In the genomic region with DNA sequence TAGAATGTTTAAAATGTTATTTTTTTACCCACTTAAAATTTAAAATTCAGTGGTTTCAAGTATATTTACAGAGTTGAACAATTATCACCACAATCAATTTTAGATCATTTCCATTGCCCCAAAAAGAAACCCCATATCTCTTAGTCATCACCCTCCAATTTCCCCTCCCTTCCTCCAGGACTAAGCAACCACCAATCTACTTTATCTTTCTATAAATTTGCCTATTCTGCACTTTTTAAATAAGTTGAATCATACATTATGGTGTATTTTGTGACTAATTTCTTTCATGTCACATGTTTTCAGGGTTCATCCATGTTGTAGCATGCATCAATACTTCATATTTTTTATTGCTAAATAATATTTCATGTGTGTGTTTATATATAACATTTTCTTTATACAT, we compare ENCODE assay signal across 20 cellular contexts.
DNase-seq lines count a peak whose midpoint lies in the region; ATAC-seq, FAIRE-seq and TF ChIP-seq lines count a peak whose summit lies in the region.
"Had no signal": no experiment of that assay in that cellular context is flagged by ENCODE, and none has a peak within 500 bp of the region (broad histone marks: within the 10 kb centered on the region; RNA-seq: fewer than 3 reads in every experiment).

No MANE protein-coding gene starts in this region.

- no peak overlapping the region for H3K4ac ChIP-seq in IMR-90 (ENCODE audit: low read depth, low read length)

- ATAC-seq in activated T-cell treated with anti-CD3 and anti-CD28 coated beads, Interleukin-2, amount 50 U/mL, for 72 hours (replicated peaks in 1 of 2): peak; percentile 29 to 32
- ATAC-seq in IMR-90 (ENCODE audit: low read depth): no peak
- ATAC-seq in stimulated activated naive CD8-positive, alpha-beta T cell treated with anti-CD3 and anti-CD28 coated beads, Interleukin-15, amount 100 ng/mL, for 72 hours: peak; percentile 33
- ATAC-seq in naive thymus-derived CD8-positive, alpha-beta T cell: no peak
- ATAC-seq: GM12878 had no signal

- no peak overlapping the region for H2BK120ac ChIP-seq in IMR-90 (ENCODE audit: low read depth, low read length)

- no peak overlapping the region for H3K9ac ChIP-seq in IMR-90 (ENCODE audit: low read depth, low read length)
- H3K9ac ChIP-seq: GM23248 had no signal

- H3K9me3 Mint-ChIP-seq in activated T-cell treated with anti-CD3 and anti-CD28 coated beads, Interleukin-2, amount 50 U/mL, for 72 hours: no peaks in the 10 kb centered on the region
- no peaks in the 10 kb centered on the region for H3K9me3 Mint-ChIP-seq in stimulated activated naive CD8-positive, alpha-beta T cell treated with anti-CD3 and anti-CD28 coated beads, Interleukin-15, amount 100 ng/mL, for 72 hours
- H3K9me3 Mint-ChIP-seq in naive thymus-derived CD8-positive, alpha-beta T cell: peaks cover 0 to 25% (median 7%) of the 10 kb centered on the region in 9 donors
- H3K9me3 Mint-ChIP-seq in mesothelial cell of epicardium: peaks cover 4% of the 10 kb centered on the region

- no peak overlapping the region for H3K14ac ChIP-seq in IMR-90 (replicated peaks; ENCODE audit: low read depth, low read length)

- H2AK5ac ChIP-seq in IMR-90 (ENCODE audit: low read depth, low read length): no peak overlapping the region

- H4K8ac ChIP-seq in IMR-90 (ENCODE audit: low read depth in 2 of 2, low read length in 2 of 2): no peak overlapping the region

- no peak overlapping the region for H3K27ac Mint-ChIP-seq in activated T-cell treated with anti-CD3 and anti-CD28 coated beads, Interleukin-2, amount 50 U/mL, for 72 hours
- no peak overlapping the region for H3K27ac Mint-ChIP-seq in stimulated activated naive CD8-positive, alpha-beta T cell treated with anti-CD3 and anti-CD28 coated beads, Interleukin-15, amount 100 ng/mL, for 72 hours
- H3K27ac Mint-ChIP-seq in naive thymus-derived CD8-positive, alpha-beta T cell: no peak overlapping the region
- no peak overlapping the region for H3K27ac Mint-ChIP-seq in mesothelial cell of epicardium
- H3K27ac Mint-ChIP-seq: CD4-positive, CD25-positive, alpha-beta regulatory T cell; CD8-positive, alpha-beta memory T cell had no signal

- H2BK15ac ChIP-seq in IMR-90 (ENCODE audit: low read depth, low read length): no peak overlapping the region

- POLR2A ChIA-PET in IMR-90 (lab: Charles Lee; ENCODE audit: unreplicated experiment): no interaction called here
- POLR2A ChIA-PET in naive thymus-derived CD8-positive, alpha-beta T cell (lab: Charles Lee): no interaction called here

- dilution Hi-C loops in IMR-90 (cut with HindIII; ENCODE audit: low sequenced_read_pairs, unreplicated experiment): no loop called here

- no peak overlapping the region for H3K23ac ChIP-seq in IMR-90 (ENCODE audit: low read depth, low read length)

- BruUV-seq in IMR-90 (replicated peaks; lab: Mats Ljungman, UMichigan): no TSS peak

- no peak for TF ChIP-seq CTCF in IMR-90 (conservative IDR thresholded peaks at IDR 0.05; ENCODE audit: low read depth, low read length)
- no peak for TF ChIP-seq CTCF in bronchial epithelial cell (IDR thresholded peaks at IDR 0.05; ENCODE audit: insufficient read depth, low read length, severe bottlenecking)
- no peak for TF ChIP-seq CTCF in mesothelial cell of epicardium (IDR thresholded peaks at IDR 0.05; ENCODE audit: unreplicated experiment)

- H2BK20ac ChIP-seq in IMR-90 (ENCODE audit: low read depth, low read length): no peak overlapping the region

- no peak for TF ChIP-seq RAD21 in IMR-90 (IDR thresholded peaks at IDR 0.05; ENCODE audit: low read length)

- no peaks in the 10 kb centered on the region for H3K4me1 ChIP-seq in IMR-90 (ENCODE audit: control insufficient read depth, insufficient read depth, low read length)
- H3K4me1 ChIP-seq: BE2C, HAP-1 had no signal

- H3K4me1 Mint-ChIP-seq in activated T-cell treated with anti-CD3 and anti-CD28 coated beads, Interleukin-2, amount 50 U/mL, for 72 hours (ENCODE audit: low read depth): peaks cover 20% of the 10 kb centered on the region
- peaks cover 5% of the 10 kb centered on the region for H3K4me1 Mint-ChIP-seq in stimulated activated naive CD8-positive, alpha-beta T cell treated with anti-CD3 and anti-CD28 coated beads, Interleukin-15, amount 100 ng/mL, for 72 hours
- peaks cover 0 to 2% (median 0%) of the 10 kb centered on the region in 4 donors for H3K4me1 Mint-ChIP-seq in naive thymus-derived CD8-positive, alpha-beta T cell
- H3K4me1 Mint-ChIP-seq in mesothelial cell of epicardium: no peaks in the 10 kb centered on the region
- H3K4me1 Mint-ChIP-seq: CD8-positive, alpha-beta memory T cell had no signal

- H2BK5ac ChIP-seq in IMR-90 (ENCODE audit: low read depth, low read length, poor library complexity, severe bottlenecking): no peak overlapping the region

- no peak for TF ChIP-seq POLR2A in IMR-90 (IDR thresholded peaks at IDR 0.05; ENCODE audit: low read depth, low read length)

- H3K27me3 Mint-ChIP-seq in activated T-cell treated with anti-CD3 and anti-CD28 coated beads, Interleukin-2, amount 50 U/mL, for 72 hours (ENCODE audit: low read depth): peaks cover 41% of the 10 kb centered on the region
- H3K27me3 Mint-ChIP-seq in stimulated activated naive CD8-positive, alpha-beta T cell treated with anti-CD3 and anti-CD28 coated beads, Interleukin-15, amount 100 ng/mL, for 72 hours: peaks cover 18% of the 10 kb centered on the region
- H3K27me3 Mint-ChIP-seq in naive thymus-derived CD8-positive, alpha-beta T cell: peaks cover 5 to 54% (median 10%) of the 10 kb centered on the region in 5 donors
- H3K27me3 Mint-ChIP-seq in mesothelial cell of epicardium (ENCODE audit: low read depth): no peaks in the 10 kb centered on the region

- no peak overlapping the region for H3K4me3 ChIP-seq in IMR-90 (ENCODE audit: insufficient read depth, low read depth, low read length)
- H3K4me3 ChIP-seq in bronchial epithelial cell (ENCODE audit: low read depth, low read length): no peak overlapping the region
- H3K4me3 ChIP-seq: GM12878, GM23248, HAP-1 had no signal

- H4K5ac ChIP-seq in IMR-90 (ENCODE audit: low read depth, low read length): no peak overlapping the region

- intact Hi-C loops in IMR-90 (cut with micrococcal nuclease): no loop called here

- no peak for FAIRE-seq in bronchial epithelial cell (lab: Jason Lieb, UNC)
- FAIRE-seq: GM12878 had no signal

- no peak overlapping the region for H3K18ac ChIP-seq in IMR-90 (ENCODE audit: low read depth, low read length)

- no peak overlapping the region for H3K4me2 ChIP-seq in IMR-90 (ENCODE audit: low read depth, low read length)

- H3K79me1 ChIP-seq in IMR-90 (ENCODE audit: low read depth in 1 of 2, low read length in 2 of 2): no peaks in the 10 kb centered on the region

- CTCF ChIA-PET in IMR-90 (lab: Yijun Ruan, JAX): interaction anchor here (0.9 kb wide), 1 partner anchor 8 kb away, joined by 4 read pairs; no protein-coding TSS in a partner anchor

- no peaks in the 10 kb centered on the region for H3K36me3 ChIP-seq in IMR-90 (ENCODE audit: control insufficient read depth, insufficient read depth, low read length)
- H3K36me3 ChIP-seq in bronchial epithelial cell (ENCODE audit: control insufficient read depth, insufficient read depth, low read length): no peaks in the 10 kb centered on the region
- H3K36me3 ChIP-seq: BE2C, HAP-1 had no signal

- H3K36me3 Mint-ChIP-seq in activated T-cell treated with anti-CD3 and anti-CD28 coated beads, Interleukin-2, amount 50 U/mL, for 72 hours (ENCODE audit: insufficient read depth in 2 of 2): peaks cover 0 to 2% of the 10 kb centered on the region in 2 donors
- H3K36me3 Mint-ChIP-seq in naive thymus-derived CD8-positive, alpha-beta T cell: peaks cover 0 to 12% (median 10%) of the 10 kb centered on the region in 3 donors
- no peaks in the 10 kb centered on the region for H3K36me3 Mint-ChIP-seq in mesothelial cell of epicardium

- in situ Hi-C loops in IMR-90 (cut with MboI; ENCODE audit: low sequenced_read_pairs): no loop called here

- H4K91ac ChIP-seq in IMR-90 (ENCODE audit: insufficient read depth, low read depth, low read length): no peak overlapping the region

- H3K56ac ChIP-seq in IMR-90 (ENCODE audit: extremely low read depth, insufficient read depth, low read length): no peak overlapping the region

- H3K27ac ChIP-seq in IMR-90 (ENCODE audit: insufficient read depth, low read length): no peak overlapping the region
- H3K27ac ChIP-seq: GM23248 had no signal

- H2AFZ ChIP-seq in IMR-90 (replicated peaks; ENCODE audit: low read length, poor library complexity): no peak overlapping the region
- H2AFZ ChIP-seq: GM23248 had no signal

- H4K20me1 ChIP-seq in IMR-90 (ENCODE audit: insufficient read depth, low read length): no peaks in the 10 kb centered on the region

- H3K9me3 ChIP-seq in IMR-90 (ENCODE audit: control insufficient read depth, insufficient read depth, low read length): no peaks in the 10 kb centered on the region; the same call in 1 of the 2 replicates
- H3K9me3 ChIP-seq: BE2C, HAP-1 had no signal

- H3K27me3 ChIP-seq in IMR-90 (ENCODE audit: control insufficient read depth, insufficient read depth, low read length) (peaks cover 2% of the 10 kb centered on the region; the same call in 1 of the 2 replicates), bronchial epithelial cell (ENCODE audit: control insufficient read depth, insufficient read depth, low read length) (no peaks in the 10 kb centered on the region)
- H3K27me3 ChIP-seq: BE2C had no signal

- DNase-seq in activated T-cell treated with anti-CD3 and anti-CD28 coated beads, Interleukin-2, amount 50 U/mL, for 72 hours: no peak
- no peak for DNase-seq in activated T-cell treated with anti-CD3 and anti-CD28 coated beads, Interleukin-2, amount 50 U/mL, for 1 hour
- DNase-seq in IMR-90 (no peak), bronchial epithelial cell (ENCODE audit: low read depth) (peak; percentile 13), mesothelial cell of epicardium (ENCODE audit: low spot score in 2 of 2, unreplicated experiment in 2 of 2) (no peak)
- DNase-seq in stimulated activated naive CD8-positive, alpha-beta T cell treated with anti-CD3 and anti-CD28 coated beads, Interleukin-15, amount 100 ng/mL, for 72 hours: no peak
- no peak for DNase-seq in naive thymus-derived CD8-positive, alpha-beta T cell
- DNase-seq: ACHN; BE2C; C1 segment of cervical spinal cord; CD4-positive, CD25-positive, alpha-beta regulatory T cell; CD8-positive, alpha-beta memory T cell; COR-L47; DMS 273 treated with DMSO at 0.1 percent for 48 hours; DMS53; DND-41; EL; GM23248 had no signal

- H2AK9ac ChIP-seq in IMR-90 (replicated peaks; ENCODE audit: low read depth, low read length, poor library complexity): no peak overlapping the region

- no peak overlapping the region for H3K4me3 Mint-ChIP-seq in activated T-cell treated with anti-CD3 and anti-CD28 coated beads, Interleukin-2, amount 50 U/mL, for 72 hours
- no peak overlapping the region for H3K4me3 Mint-ChIP-seq in stimulated activated naive CD8-positive, alpha-beta T cell treated with anti-CD3 and anti-CD28 coated beads, Interleukin-15, amount 100 ng/mL, for 72 hours
- no peak overlapping the region for H3K4me3 Mint-ChIP-seq in naive thymus-derived CD8-positive, alpha-beta T cell
- H3K4me3 Mint-ChIP-seq in mesothelial cell of epicardium: no peak overlapping the region
- H3K4me3 Mint-ChIP-seq: CD4-positive, CD25-positive, alpha-beta regulatory T cell; CD8-positive, alpha-beta memory T cell had no signal

- H3K9me1 ChIP-seq in IMR-90 (ENCODE audit: insufficient read depth, low read length): no peaks in the 10 kb centered on the region

TF ChIP-seq in IMR-90, 13 proteins besides CTCF, POLR2A, EP300 and RAD21:
- no peak for TF ChIP-seq CEBPB (IDR thresholded peaks at IDR 0.05; ENCODE audit: low read depth, low read length)
- peak; percentile 79 for TF ChIP-seq MAFK (IDR thresholded peaks at IDR 0.05; ENCODE audit: low read depth, low read length)

Comparison
In these comparisons a context has a peak if more than half of its experiments do, and no peak if none do; other contexts are left out.
1. ATAC-seq: peak in activated T-cell treated with anti-CD3 and anti-CD28 coated beads, Interleukin-2, amount 50 U/mL, for 72 hours (2 of 2) and stimulated activated naive CD8-positive, alpha-beta T cell treated with anti-CD3 and anti-CD28 coated beads, Interleukin-15, amount 100 ng/mL, for 72 hours (single experiment); none in IMR-90 (single experiment) and naive thymus-derived CD8-positive, alpha-beta T cell (0 of 2).